ENCODE assay signal across 22 cellular contexts in genomic region chr13:112737329-112737728, GRCh38.
"Had no signal": no experiment of that assay in that cellular context is flagged by ENCODE, and none has a peak within 500 bp of the region (broad histone marks: within the 10 kb centered on the region; RNA-seq: fewer than 3 reads in every experiment).

No MANE protein-coding gene starts in this region.

- H3K27me3 ChIP-seq: adrenal gland, ascending aorta, brain microvascular endothelial cell, hepatocyte had no signal

- H3K4me3 ChIP-seq: adrenal gland, ascending aorta, hepatocyte, left ventricle myocardium inferior had no signal

- ATAC-seq: esophagus mucosa; natural killer cell; sciatic nerve; stimulated activated naive B cell treated with anti-CD40 and anti-IgM and Interleukin-4, amounts not matched to agents 10 μg/mL and 1 μg/mL and 100 μg/mL, for 72 hours had no signal

- H3K36me3 Mint-ChIP-seq: activated naive CD8-positive, alpha-beta T cell; natural killer cell had no signal

- H3K27ac Mint-ChIP-seq: activated naive CD8-positive, alpha-beta T cell; natural killer cell; stimulated activated naive B cell treated with anti-CD40 and anti-IgM and Interleukin-4, amounts not matched to agents 10 μg/mL and 1 μg/mL and 100 μg/mL, for 72 hours had no signal

- DNase-seq: activated CD4-positive, alpha-beta T cell treated with anti-CD3 and anti-CD28 coated beads, Interleukin-2, amount 50 U/mL, for 4 hours; activated gamma-delta T cell treated with Interleukin-2 at 50 U/mL for 16 hours; adrenal gland; brain microvascular endothelial cell; caudate nucleus; dermis blood vessel endothelial cell; effector CD8-positive, alpha-beta T cell; foreskin melanocyte; glutamatergic neuron; kidney glomerular epithelial cell; left ventricle myocardium inferior; natural killer cell; nucleus accumbens; small intestine; stimulated activated CD4-positive, alpha-beta T cell treated with anti-CD3 and anti-CD28 coated beads, Interleukin-15, amount 100 ng/mL, for 24 hours; stimulated activated naive B cell treated with anti-CD40 and anti-IgM and Interleukin-4, amounts not matched to agents 10 μg/mL and 1 μg/mL and 100 μg/mL, for 72 hours; T-helper 1 cell had no signal

- H3K36me3 ChIP-seq: adrenal gland, ascending aorta, brain microvascular endothelial cell, left ventricle myocardium inferior had no signal

- H3K9me3 Mint-ChIP-seq: natural killer cell; stimulated activated naive B cell treated with anti-CD40 and anti-IgM and Interleukin-4, amounts not matched to agents 10 μg/mL and 1 μg/mL and 100 μg/mL, for 72 hours had no signal

- H3K4me1 ChIP-seq: ascending aorta had no signal

- H3K9me3 ChIP-seq: adrenal gland, ascending aorta, left ventricle myocardium inferior had no signal

- H3K4me3 Mint-ChIP-seq: activated naive CD8-positive, alpha-beta T cell; natural killer cell; stimulated activated naive B cell treated with anti-CD40 and anti-IgM and Interleukin-4, amounts not matched to agents 10 μg/mL and 1 μg/mL and 100 μg/mL, for 72 hours had no signal

- H3K27me3 Mint-ChIP-seq: activated naive CD8-positive, alpha-beta T cell; stimulated activated naive B cell treated with anti-CD40 and anti-IgM and Interleukin-4, amounts not matched to agents 10 μg/mL and 1 μg/mL and 100 μg/mL, for 72 hours had no signal

- H3K27ac ChIP-seq: adrenal gland, ascending aorta, brain microvascular endothelial cell, hepatocyte, left ventricle myocardium inferior had no signal

- H3K4me2 ChIP-seq: hepatocyte had no signal

- H2AFZ ChIP-seq: hepatocyte had no signal
